Comparison of ENCODE assay signal across 15 cellular contexts in the genomic region with DNA sequence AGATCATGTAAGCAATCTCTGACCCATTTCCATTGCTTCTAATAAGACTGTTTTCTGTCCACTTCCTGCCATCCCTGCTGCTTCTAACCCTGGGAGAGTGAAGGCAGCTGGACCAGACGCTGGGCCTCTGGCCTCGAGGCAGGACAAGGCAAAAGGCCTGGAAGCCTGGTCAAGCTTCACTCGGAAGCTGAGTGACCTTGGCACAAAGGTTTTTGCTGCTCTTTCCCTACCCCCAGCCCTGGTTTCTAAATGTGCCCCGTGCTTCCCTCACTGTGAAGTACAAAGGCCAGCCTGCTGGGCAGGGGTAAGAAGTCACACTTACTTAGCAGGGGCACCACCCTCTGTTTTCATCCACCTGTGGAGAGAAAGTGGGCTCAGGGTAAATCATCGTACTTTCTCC.
DNase-seq lines count a peak whose midpoint lies in the region; TF ChIP-seq lines count a peak whose summit lies in the region.
"Had no signal": no experiment of that assay in that cellular context is flagged by ENCODE, and none has a peak within 500 bp of the region (broad histone marks: within the 10 kb centered on the region; RNA-seq: fewer than 3 reads in every experiment).

No MANE protein-coding gene starts in this region.

- H3K9me2 ChIP-seq in neural cell (ENCODE audit: insufficient read depth, low read length) = no peaks in the 10 kb centered on the region

- H3K9ac ChIP-seq in neural cell (ENCODE audit: low read length) = no peak overlapping the region
- no peak overlapping the region for H3K9ac ChIP-seq in stomach smooth muscle (ENCODE audit: low read length in 2 of 2)

- DNase-seq in ascending aorta (ENCODE audit: low spot score in 2 of 2) (no peak), esophagus squamous epithelium (lab: John Stamatoyannopoulos, UW) (no peak), foreskin fibroblast (no peak), uterus (no peak)
- no peak for DNase-seq in stimulated activated CD4-positive, alpha-beta T cell treated with anti-CD3 and anti-CD28 coated beads, Interleukin-4, amount 100 ng/mL, for 24 hours
- DNase-seq: Caco-2, DMS153, HFFc6, KBM-7, NCI-H1436 treated with DMSO at 0.1 percent for 48 hours, NCI-H2029 treated with DMSO at 0.1 percent for 48 hours, NCI-H748 treated with DMSO at 0.1 percent for 48 hours, RPMI8226 had no signal

- WGBS in esophagus squamous epithelium, 2 donors = 61% methylated on average over 5 of the region's 5 CpGs; no CpG with 5 or more reads in 1 of the 2 donors

- intact Hi-C loops in ascending aorta (cut with DNase I) (no loop called here), esophagus squamous epithelium (cut with DNase I) (no loop called here), uterus (cut with DNase I; ENCODE audit: low total_unique reads) (no loop called here)

- H3K27ac ChIP-seq in ascending aorta = peak overlapping the region; percentile 35 to 39
- H3K27ac ChIP-seq in esophagus squamous epithelium = peak overlapping the region in 3 of 4 donors; percentile 25 to 64 (median 44)
- H3K27ac ChIP-seq in neural cell (ENCODE audit: low read length) = peak overlapping the region; percentile 39
- H3K27ac ChIP-seq in stomach smooth muscle (ENCODE audit: low read length) = peak overlapping the region; percentile 53
- H3K27ac ChIP-seq in uterus = peak overlapping the region in 1 of 2 donors; percentile 3

- no peak overlapping the region for H3K4me2 ChIP-seq in neural cell (ENCODE audit: low read length)

- no peaks in the 10 kb centered on the region for H3K27me3 ChIP-seq in ascending aorta
- H3K27me3 ChIP-seq in esophagus squamous epithelium = no peaks in the 10 kb centered on the region
- H3K27me3 ChIP-seq in neural cell (ENCODE audit: insufficient read depth, low read depth, low read length) = no peaks in the 10 kb centered on the region
- no peaks in the 10 kb centered on the region for H3K27me3 ChIP-seq in stomach smooth muscle (ENCODE audit: control insufficient read depth in 1 of 2, insufficient read depth in 2 of 2, low read length in 2 of 2)
- H3K27me3 ChIP-seq in uterus = no peaks in the 10 kb centered on the region

- H3K9me3 ChIP-seq in ascending aorta = no peaks in the 10 kb centered on the region
- no peaks in the 10 kb centered on the region for H3K9me3 ChIP-seq in esophagus squamous epithelium
- no peaks in the 10 kb centered on the region for H3K9me3 ChIP-seq in neural cell (ENCODE audit: low read length)
- no peaks in the 10 kb centered on the region for H3K9me3 ChIP-seq in stomach smooth muscle (ENCODE audit: control insufficient read depth in 2 of 2, low read length in 2 of 2)
- no peaks in the 10 kb centered on the region for H3K9me3 ChIP-seq in uterus
- H3K9me3 ChIP-seq: Caco-2 had no signal

- H2AFZ ChIP-seq in neural cell (ENCODE audit: low read depth, low read length) = no peak overlapping the region

- TF ChIP-seq RAD21 in neural cell (conservative IDR thresholded peaks at IDR 0.05) = no peak

- TF ChIP-seq POLR2A in esophagus squamous epithelium (IDR thresholded peaks at IDR 0.05) (no peak), uterus (IDR thresholded peaks at IDR 0.05) (no peak)

- no peaks in the 10 kb centered on the region for H3F3A ChIP-seq in neural cell (ENCODE audit: insufficient read depth, low read length, poor library complexity, severe bottlenecking)

- H3K79me2 ChIP-seq in neural cell (replicated peaks; ENCODE audit: insufficient read depth, low read length) = no peaks in the 10 kb centered on the region

- H3K36me3 ChIP-seq in ascending aorta (peaks cover 94 to 95% of the 10 kb centered on the region in 2 donors), esophagus squamous epithelium (peaks cover 10 to 88% (median 40%) of the 10 kb centered on the region in 3 donors), neural cell (ENCODE audit: insufficient read depth, low read length) (no peaks in the 10 kb centered on the region), stomach smooth muscle (ENCODE audit: control insufficient read depth in 2 of 2, insufficient read depth in 2 of 2, low read length in 2 of 2) (peaks cover 86 to 89% of the 10 kb centered on the region in 2 donors), uterus (no peaks in the 10 kb centered on the region)

- no peaks in the 10 kb centered on the region for H4K20me1 ChIP-seq in neural cell (ENCODE audit: insufficient read depth)

- no peak for TF ChIP-seq EP300 in neural cell (conservative IDR thresholded peaks at IDR 0.05; ENCODE audit: poor library complexity, severe bottlenecking)

- no peak for TF ChIP-seq CTCF in ascending aorta (IDR thresholded peaks at IDR 0.05)
- no peak for TF ChIP-seq CTCF in esophagus squamous epithelium (IDR thresholded peaks at IDR 0.05)
- TF ChIP-seq CTCF in neural cell (IDR thresholded peaks at IDR 0.05; ENCODE audit: poor library complexity, severe bottlenecking) = no peak
- TF ChIP-seq CTCF in foreskin fibroblast (IDR thresholded peaks at IDR 0.05; ENCODE audit: low read depth, low read length) = no peak
- TF ChIP-seq CTCF in uterus (IDR thresholded peaks at IDR 0.05) = no peak

- H3K4me1 ChIP-seq in ascending aorta (peaks cover 5 to 41% of the 10 kb centered on the region in 2 donors), esophagus squamous epithelium (peaks cover 0 to 56% (median 18%) of the 10 kb centered on the region in 3 donors), stomach smooth muscle (ENCODE audit: control insufficient read depth, insufficient read depth, low read length) (peaks cover 43% of the 10 kb centered on the region), uterus (peaks cover 0 to 6% of the 10 kb centered on the region in 2 donors)
- H3K4me1 ChIP-seq: Caco-2 had no signal

- H3K4me3 ChIP-seq in ascending aorta (no peak overlapping the region), esophagus squamous epithelium (no peak overlapping the region), neural cell (ENCODE audit: low read length) (no peak overlapping the region), stomach smooth muscle (ENCODE audit: low read length in 2 of 2) (no peak overlapping the region), foreskin fibroblast (ENCODE audit: low read depth in 1 of 2, low read length in 2 of 2) (no peak overlapping the region), uterus (no peak overlapping the region)

TF ChIP-seq in neural cell, 6 proteins besides CTCF, POLR2A, EP300 and RAD21:
- TF ChIP-seq TAF1 (IDR thresholded peaks at IDR 0.05; ENCODE audit: low read depth) = no peak
- TF ChIP-seq, protein P1, sequence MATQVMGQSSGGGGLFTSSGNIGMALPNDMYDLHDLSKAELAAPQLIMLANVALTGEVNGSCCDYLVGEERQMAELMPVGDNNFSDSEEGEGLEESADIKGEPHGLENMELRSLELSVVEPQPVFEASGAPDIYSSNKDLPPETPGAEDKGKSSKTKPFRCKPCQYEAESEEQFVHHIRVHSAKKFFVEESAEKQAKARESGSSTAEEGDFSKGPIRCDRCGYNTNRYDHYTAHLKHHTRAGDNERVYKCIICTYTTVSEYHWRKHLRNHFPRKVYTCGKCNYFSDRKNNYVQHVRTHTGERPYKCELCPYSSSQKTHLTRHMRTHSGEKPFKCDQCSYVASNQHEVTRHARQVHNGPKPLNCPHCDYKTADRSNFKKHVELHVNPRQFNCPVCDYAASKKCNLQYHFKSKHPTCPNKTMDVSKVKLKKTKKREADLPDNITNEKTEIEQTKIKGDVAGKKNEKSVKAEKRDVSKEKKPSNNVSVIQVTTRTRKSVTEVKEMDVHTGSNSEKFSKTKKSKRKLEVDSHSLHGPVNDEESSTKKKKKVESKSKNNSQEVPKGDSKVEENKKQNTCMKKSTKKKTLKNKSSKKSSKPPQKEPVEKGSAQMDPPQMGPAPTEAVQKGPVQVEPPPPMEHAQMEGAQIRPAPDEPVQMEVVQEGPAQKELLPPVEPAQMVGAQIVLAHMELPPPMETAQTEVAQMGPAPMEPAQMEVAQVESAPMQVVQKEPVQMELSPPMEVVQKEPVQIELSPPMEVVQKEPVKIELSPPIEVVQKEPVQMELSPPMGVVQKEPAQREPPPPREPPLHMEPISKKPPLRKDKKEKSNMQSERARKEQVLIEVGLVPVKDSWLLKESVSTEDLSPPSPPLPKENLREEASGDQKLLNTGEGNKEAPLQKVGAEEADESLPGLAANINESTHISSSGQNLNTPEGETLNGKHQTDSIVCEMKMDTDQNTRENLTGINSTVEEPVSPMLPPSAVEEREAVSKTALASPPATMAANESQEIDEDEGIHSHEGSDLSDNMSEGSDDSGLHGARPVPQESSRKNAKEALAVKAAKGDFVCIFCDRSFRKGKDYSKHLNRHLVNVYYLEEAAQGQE (IDR thresholded peaks at IDR 0.05; ENCODE audit: borderline replicate concordance) = no peak
- no peak for TF ChIP-seq EZH2 (IDR thresholded peaks at IDR 0.05; ENCODE audit: borderline replicate concordance, insufficient read depth, low read length, poor library complexity, severe bottlenecking)
- TF ChIP-seq MXI1 (conservative IDR thresholded peaks at IDR 0.05; ENCODE audit: poor library complexity, severe bottlenecking) = no peak
- no peak for TF ChIP-seq POLR2AphosphoS5 (IDR thresholded peaks at IDR 0.05)
- no peak for TF ChIP-seq SMC3 (conservative IDR thresholded peaks at IDR 0.05; ENCODE audit: poor library complexity)
